In the genomic region with DNA sequence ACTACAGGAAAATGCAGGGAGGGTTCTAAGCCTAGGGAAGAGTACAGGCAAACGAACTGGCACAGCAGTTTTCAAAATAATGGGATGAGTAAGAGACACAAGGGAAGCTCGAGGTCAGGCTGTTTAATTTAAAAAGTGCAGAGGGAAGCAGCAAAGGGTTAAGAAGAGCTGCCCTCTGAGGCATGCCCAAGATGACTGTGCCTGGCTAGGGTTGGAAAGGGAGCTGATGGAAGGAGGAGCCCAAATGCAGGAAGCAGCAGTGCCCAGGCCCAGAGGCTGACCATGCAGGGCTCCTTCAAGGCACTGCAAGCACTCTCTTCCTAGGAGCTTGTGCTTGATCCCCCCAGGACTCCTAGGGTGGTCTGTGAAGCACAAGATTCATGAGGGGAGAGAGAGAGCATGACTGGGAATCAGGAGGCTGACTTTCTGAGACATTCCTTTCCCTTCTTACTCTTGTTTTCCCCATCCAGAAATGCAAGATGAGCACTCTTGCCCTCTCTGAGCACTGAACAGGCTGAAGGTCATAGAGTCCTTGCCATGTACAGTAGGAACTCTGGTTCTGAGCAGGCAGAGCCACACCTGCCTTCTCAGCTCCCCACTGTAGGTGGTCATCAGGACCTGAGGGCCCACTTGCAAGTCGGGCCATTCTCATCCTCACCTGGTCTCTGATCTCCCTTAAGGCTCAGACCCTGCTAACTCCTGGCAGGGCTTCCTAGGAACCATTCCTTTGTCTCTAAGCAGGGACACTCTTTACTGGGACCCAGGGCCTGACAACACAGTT, we compare ENCODE assay signal across 15 cellular contexts. TPM values are rescaled to one million over a fixed set of nuclear protein-coding genes. Genes with fewer than 3 reads are reported as not detected.
"Had no signal": no experiment of that assay in that cellular context is flagged by ENCODE, and none has a peak within 500 bp of the region (broad histone marks: within the 10 kb centered on the region; RNA-seq: fewer than 3 reads in every experiment).

No MANE protein-coding gene starts in this region.

- H3K4me1 ChIP-seq: colonic mucosa, left ventricle myocardium inferior had no signal

- H3K36me3 ChIP-seq: colonic mucosa, left ventricle myocardium inferior, ovary, thoracic aorta had no signal

- H3K9me3 ChIP-seq: colonic mucosa, left ventricle myocardium inferior, ovary, thoracic aorta had no signal

- DNase-seq: activated CD8-positive, alpha-beta T cell treated with anti-CD3 and anti-CD28 coated beads for 36 hours; activated naive CD4-positive, alpha-beta T cell; caudate nucleus; colonic mucosa; effector CD4-positive, alpha-beta T cell; left ventricle myocardium inferior; mesendoderm; ovary; stimulated activated CD4-positive, alpha-beta T cell treated with anti-CD3 and anti-CD28 coated beads, Interleukin-2, amount 100 ng/mL, for 48 hours; stimulated activated CD8-positive, alpha-beta memory T cell treated with anti-CD3 and anti-CD28 coated beads, Interleukin-4, amount 100 ng/mL, for 48 hours had no signal

- ATAC-seq: activated CD8-positive, alpha-beta T cell treated with anti-CD3 and anti-CD28 coated beads for 36 hours had no signal

- H3K4me3 ChIP-seq: colonic mucosa, left ventricle myocardium inferior, ovary, thoracic aorta had no signal

- H3K27ac ChIP-seq: colonic mucosa, left ventricle myocardium inferior, ovary, thoracic aorta had no signal

- H3K27me3 ChIP-seq: colonic mucosa, ovary had no signal

RNA-seq across cellular contexts. Expression of gene DRD2, which starts 46.7 kb away (rescaled TPM):
- total RNA-seq: activated CD8-positive, alpha-beta T cell treated with anti-CD3 and anti-CD28 coated beads for 36 hours; activated T-helper 1 cell treated with anti-CD3 and anti-CD28 coated beads, Interleukin-12 subunit alpha, Interleukin-12 subunit beta, Interleukin-2, Interleukin-4 antibody, amounts not matched to agents 30 ng/mL and 10 ng/mL and 1 ng/mL, durations not matched to agents 14 hours and 24 hours and 36 hours; astrocyte; endothelial cell of umbilical vein; glomerular endothelial cell; left ventricle myocardium inferior; thoracic aorta had no signal
- polyA plus RNA-seq: endothelial cell of umbilical vein had no signal
